10 cellular contexts compared by ENCODE assay signal in genomic region chr12:6267007-6267721, GRCh38. TPM values are rescaled to one million over a fixed set of nuclear protein-coding genes. Genes with fewer than 3 reads are reported as not detected.
DNase-seq lines count a peak whose midpoint lies in the region; TF ChIP-seq lines count a peak whose summit lies in the region.
"Had no signal": no experiment of that assay in that cellular context is flagged by ENCODE, and none has a peak within 500 bp of the region (broad histone marks: within the 10 kb centered on the region; RNA-seq: fewer than 3 reads in every experiment).

No MANE protein-coding gene starts in this region.

- H3K27ac ChIP-seq in colonic mucosa, result no peak overlapping the region
- H3K27ac ChIP-seq: dorsolateral prefrontal cortex had no signal

- H3K9me3 Mint-ChIP-seq in T-helper 2 cell treated with Interferon-gamma antibody and Interleukin-4, amounts not matched to agents 5 μg/mL and 100 μg/mL, for 36 hours, result no peaks in the 10 kb centered on the region

- peaks cover 6% of the 10 kb centered on the region for H3K27me3 Mint-ChIP-seq in T-helper 2 cell treated with Interferon-gamma antibody and Interleukin-4, amounts not matched to agents 5 μg/mL and 100 μg/mL, for 36 hours (ENCODE audit: low read depth)

- no peak for TF ChIP-seq CTCF in colonic mucosa (IDR thresholded peaks at IDR 0.05)

- no peak overlapping the region for H3K4me3 Mint-ChIP-seq in T-helper 2 cell treated with Interferon-gamma antibody and Interleukin-4, amounts not matched to agents 5 μg/mL and 100 μg/mL, for 36 hours

- H3K27me3 ChIP-seq in colonic mucosa, result no peaks in the 10 kb centered on the region
- H3K27me3 ChIP-seq: dorsolateral prefrontal cortex had no signal

- DNase-seq in NCI-H2196 (lab: John Stamatoyannopoulos, UW; ENCODE audit: unreplicated experiment) (peak; percentile 17), NCI-H2196 treated with DMSO at 0.1 percent for 48 hours (lab: John Stamatoyannopoulos, UW; ENCODE audit: unreplicated experiment) (no peak), glomerular visceral epithelial cell (ENCODE audit: extremely low spot score) (peak; percentile 84), KG1 (lab: John Stamatoyannopoulos, UW) (no peak), colonic mucosa (no peak), cardiac septum (ENCODE audit: low spot score) (no peak)
- peak; percentile 83 for DNase-seq in T-helper 2 cell treated with Interferon-gamma antibody and Interleukin-4, amounts not matched to agents 5 μg/mL and 100 μg/mL, for 36 hours (ENCODE audit: low spot score)
- DNase-seq in stimulated activated CD8-positive, alpha-beta memory T cell treated with anti-CD3 and anti-CD28 coated beads, Interleukin-2, amount 100 ng/mL, for 48 hours (ENCODE audit: low read depth in 2 of 2), result peak; percentile 55 to 62

- H3K4me1 ChIP-seq in colonic mucosa, result peaks cover 8% of the 10 kb centered on the region

- no peak overlapping the region for H3K9ac ChIP-seq in colonic mucosa (ENCODE audit: low read depth in 2 of 2, low read length in 2 of 2)

- intact Hi-C loops in colonic mucosa (cut with DNase I), result no loop called here
- intact Hi-C loops in cardiac septum (cut with DNase I), result no loop called here

- no peak overlapping the region for H3K27ac Mint-ChIP-seq in T-helper 2 cell treated with Interferon-gamma antibody and Interleukin-4, amounts not matched to agents 5 μg/mL and 100 μg/mL, for 36 hours

- H3K9me3 ChIP-seq in colonic mucosa, result no peaks in the 10 kb centered on the region

- H3K4me3 ChIP-seq in colonic mucosa, result no peak overlapping the region
- H3K4me3 ChIP-seq: dorsolateral prefrontal cortex had no signal

- peaks cover 4% of the 10 kb centered on the region for H3K4me1 Mint-ChIP-seq in T-helper 2 cell treated with Interferon-gamma antibody and Interleukin-4, amounts not matched to agents 5 μg/mL and 100 μg/mL, for 36 hours (ENCODE audit: low read depth)

- no peaks in the 10 kb centered on the region for H3K36me3 Mint-ChIP-seq in T-helper 2 cell treated with Interferon-gamma antibody and Interleukin-4, amounts not matched to agents 5 μg/mL and 100 μg/mL, for 36 hours (ENCODE audit: low read depth)

- no peaks in the 10 kb centered on the region for H3K36me3 ChIP-seq in colonic mucosa

RNA-seq across cellular contexts. Expression of gene PLEKHG6, which starts 43.3 kb away (rescaled TPM):
- total RNA-seq in colonic mucosa, result 100 to 1,000 TPM; 107 to 123 TPM
- total RNA-seq in cardiac septum, result 0.30 TPM
- total RNA-seq: A172 had no signal

Comparison
In these comparisons a context has a peak if more than half of its experiments do, and no peak if none do; other contexts are left out.
1. DNase-seq: peak in NCI-H2196 (single experiment), T-helper 2 cell treated with Interferon-gamma antibody and Interleukin-4, amounts not matched to agents 5 μg/mL and 100 μg/mL, for 36 hours (single experiment), glomerular visceral epithelial cell (single experiment) and stimulated activated CD8-positive, alpha-beta memory T cell treated with anti-CD3 and anti-CD28 coated beads, Interleukin-2, amount 100 ng/mL, for 48 hours (2 of 2); none in NCI-H2196 treated with DMSO at 0.1 percent for 48 hours (single experiment), KG1 (single experiment), colonic mucosa (single experiment) and cardiac septum (single experiment).
2. RNA of gene PLEKHG6, which starts 43.3 kb away (total RNA-seq): 107 to 123 TPM in colonic mucosa; 0.30 TPM in cardiac septum (single experiment); every median in the first group is over 10 times any median in the second.